In genomic region chr17:3524024-3524423, GRCh38 we compare ENCODE assay signal across 24 cellular contexts. TPM values are rescaled to one million over a fixed set of nuclear protein-coding genes. Genes with fewer than 3 reads are reported as not detected.
DNase-seq lines count a peak whose midpoint lies in the region; ATAC-seq, FAIRE-seq and TF ChIP-seq lines count a peak whose summit lies in the region.
"Had no signal": no experiment of that assay in that cellular context is flagged by ENCODE, and none has a peak within 500 bp of the region (broad histone marks: within the 10 kb centered on the region; RNA-seq: fewer than 3 reads in every experiment).

No MANE protein-coding gene starts in this region.

- 88% methylated on average over 11 of the region's 13 CpGs; no CpG with 5 or more reads in 1 of the 2 experiments for WGBS in IMR-90 (ENCODE audit: extremely low coverage in 2 of 2, insufficient read length in 1 of 2), 2 experiments
- 96% methylated on average over 13 of the region's 13 CpGs; no CpG with 5 or more reads in 1 of the 2 experiments for WGBS in H1 (ENCODE audit: extremely low coverage in 1 of 2, insufficient coverage in 1 of 2, insufficient read length in 1 of 2, insufficient replicate concordance in 2 of 2, low coverage in 1 of 2, low lambda C conversion rate in 2 of 2, missing lambda C conversion rate in 1 of 2), 2 experiments

- H3K9me3 ChIP-seq in IMR-90 (ENCODE audit: control insufficient read depth, insufficient read depth, low read length): peaks cover 1% of the 10 kb centered on the region; the same call in 1 of the 2 replicates
- H3K9me3 ChIP-seq in H1 (ENCODE audit: insufficient read depth in 2 of 2, low read depth in 1 of 2, low read length in 1 of 2): no peaks in the 10 kb centered on the region
- no peaks in the 10 kb centered on the region for H3K9me3 ChIP-seq in osteoblast (ENCODE audit: low read depth, low read length)
- H3K9me3 ChIP-seq: BLaER1 had no signal

- no peak for TF ChIP-seq EP300 in H1 (IDR thresholded peaks at IDR 0.05; ENCODE audit: borderline replicate concordance in 1 of 2, low read depth in 2 of 2, low read length in 2 of 2)

- H3K4me3 ChIP-seq in IMR-90 (ENCODE audit: insufficient read depth, low read depth, low read length): no peak overlapping the region
- H3K4me3 ChIP-seq in H1 (ENCODE audit: extremely low read depth in 1 of 4, insufficient read depth in 2 of 4, low read depth in 3 of 4, low read length in 4 of 4): no peak overlapping the region
- H3K4me3 ChIP-seq in osteoblast (ENCODE audit: insufficient read depth, low read length): no peak overlapping the region
- H3K4me3 ChIP-seq: BLaER1 had no signal

- no peak overlapping the region for H3K56ac ChIP-seq in IMR-90 (ENCODE audit: extremely low read depth, insufficient read depth, low read length)
- H3K56ac ChIP-seq in H1 (replicated peaks; ENCODE audit: insufficient read length, low read depth, low read length): no peak overlapping the region

- FAIRE-seq in H1 (lab: Jason Lieb, UNC): no peak
- FAIRE-seq: G401.6, GM12891, GM18507, HepG2 had no signal

- no peaks in the 10 kb centered on the region for H3K9me1 ChIP-seq in IMR-90 (ENCODE audit: insufficient read depth, low read length)

- TF ChIP-seq POLR2A in IMR-90 (IDR thresholded peaks at IDR 0.05; ENCODE audit: low read depth, low read length) (no peak), H1 (IDR thresholded peaks at IDR 0.05; ENCODE audit: control extremely low read depth in 1 of 2, low read depth in 2 of 2, low read length in 2 of 2) (no peak)

- H3K79me2 ChIP-seq in H1 (ENCODE audit: control insufficient read depth in 1 of 2, insufficient read depth in 2 of 2, low read length in 2 of 2) (no peaks in the 10 kb centered on the region), osteoblast (ENCODE audit: insufficient read depth, low read length) (no peaks in the 10 kb centered on the region)

- H3K23ac ChIP-seq in IMR-90 (ENCODE audit: low read depth, low read length) (no peak overlapping the region), H1 (ENCODE audit: insufficient read length) (no peak overlapping the region)

- H4K91ac ChIP-seq in IMR-90 (ENCODE audit: insufficient read depth, low read depth, low read length): no peak overlapping the region
- H4K91ac ChIP-seq in H1 (replicated peaks; ENCODE audit: insufficient read length, low read length): no peak overlapping the region

- no peaks in the 10 kb centered on the region for H3K27me3 ChIP-seq in IMR-90 (ENCODE audit: control insufficient read depth, insufficient read depth, low read length)
- H3K27me3 ChIP-seq in H1 (replicated peaks in 1 of 4; ENCODE audit: control insufficient read depth in 3 of 4, extremely low read depth in 1 of 4, insufficient read depth in 3 of 4, low read length in 3 of 4): no peaks in the 10 kb centered on the region
- H3K27me3 ChIP-seq in osteoblast (ENCODE audit: insufficient read depth, low read length): no peaks in the 10 kb centered on the region
- H3K27me3 ChIP-seq: BLaER1 had no signal

- CTCF ChIA-PET in IMR-90 (lab: Yijun Ruan, JAX) (no interaction called here), H1 (lab: Charles Lee; ENCODE audit: partially characterized antibody) (no interaction called here)

- TF ChIP-seq RAD21 in IMR-90 (IDR thresholded peaks at IDR 0.05; ENCODE audit: low read length) (no peak), H1 (IDR thresholded peaks at IDR 0.05 in 1 of 2, conservative IDR thresholded peaks at IDR 0.05 in 1 of 2; ENCODE audit: low read depth in 2 of 2, low read length in 2 of 2) (no peak)

- peak overlapping the region; percentile 27; the same call in 1 of the 2 replicates for H2BK12ac ChIP-seq in H1 (ENCODE audit: low read depth, low read length)

- H4K5ac ChIP-seq in IMR-90 (ENCODE audit: low read depth, low read length) (no peak overlapping the region), H1 (ENCODE audit: insufficient read length, low read depth, low read length) (no peak overlapping the region)

- H3K4me1 ChIP-seq in IMR-90 (ENCODE audit: control insufficient read depth, insufficient read depth, low read length) (no peaks in the 10 kb centered on the region), H1 (replicated peaks in 1 of 4; ENCODE audit: control insufficient read depth in 3 of 4, insufficient read depth in 4 of 4, low read length in 3 of 4) (peaks cover 0 to 3% (median 0%) of the 10 kb centered on the region in 4 experiments; a peak in 2 of 7 replicates), osteoblast (ENCODE audit: insufficient read depth, low read length) (no peaks in the 10 kb centered on the region)
- H3K4me1 ChIP-seq: BLaER1 had no signal

- BruUV-seq in IMR-90 (replicated peaks; lab: Mats Ljungman, UMichigan): no TSS peak

- dilution Hi-C loops in IMR-90 (cut with HindIII; ENCODE audit: low sequenced_read_pairs, unreplicated experiment): no loop called here

- intact Hi-C loops in IMR-90 (cut with micrococcal nuclease): no loop called here

- H3K27ac ChIP-seq in IMR-90 (ENCODE audit: insufficient read depth, low read length) (no peak overlapping the region), H1 (ENCODE audit: low read depth, low read length) (no peak overlapping the region), osteoblast (ENCODE audit: low read depth, low read length) (no peak overlapping the region), substantia nigra (ENCODE audit: low read depth, low read length, poor library complexity, severe bottlenecking) (peak overlapping the region; percentile 6)
- H3K27ac ChIP-seq: BLaER1 had no signal

- POLR2A ChIA-PET in IMR-90 (lab: Charles Lee; ENCODE audit: unreplicated experiment): no interaction called here
- POLR2A ChIA-PET in H1 (lab: Charles Lee; ENCODE audit: partially characterized antibody): no interaction called here

- in situ Hi-C loops in IMR-90 (cut with MboI; ENCODE audit: low sequenced_read_pairs): no loop called here

- H3K23me2 ChIP-seq in H1 (ENCODE audit: low read depth, low read length): peaks cover 12% of the 10 kb centered on the region; the same call in 1 of the 2 replicates

- H3K18ac ChIP-seq in IMR-90 (ENCODE audit: low read depth, low read length) (no peak overlapping the region), H1 (ENCODE audit: extremely low read depth, low read length) (no peak overlapping the region)

- H3K36me3 ChIP-seq in IMR-90 (ENCODE audit: control insufficient read depth, insufficient read depth, low read length) (no peaks in the 10 kb centered on the region), H1 (ENCODE audit: control insufficient read depth in 2 of 4, insufficient read depth in 4 of 4, low read length in 3 of 4) (no peaks in the 10 kb centered on the region), osteoblast (ENCODE audit: insufficient read depth, low read length) (no peaks in the 10 kb centered on the region)
- H3K36me3 ChIP-seq: BLaER1 had no signal

- ATAC-seq in IMR-90 (ENCODE audit: low read depth) (no peak), GM21529 (IDR thresholded peaks at IDR 0.05; ENCODE audit: unreplicated experiment) (no peak)
- ATAC-seq: CD8-positive, alpha-beta T cell; HepG2 had no signal

- H3K9ac ChIP-seq in IMR-90 (ENCODE audit: low read depth, low read length) (no peak overlapping the region), H1 (replicated peaks in 1 of 4; ENCODE audit: extremely low read depth in 1 of 4, low read depth in 3 of 4, low read length in 3 of 4) (no peak overlapping the region)
- H3K9ac ChIP-seq: BLaER1 had no signal

- H4K8ac ChIP-seq in IMR-90 (ENCODE audit: low read depth in 2 of 2, low read length in 2 of 2) (no peak overlapping the region), H1 (ENCODE audit: extremely low read depth, insufficient read depth, low read length) (no peak overlapping the region; the same call in 1 of the 2 replicates)

- H2AFZ ChIP-seq in IMR-90 (replicated peaks; ENCODE audit: low read length, poor library complexity): no peak overlapping the region
- no peak overlapping the region for H2AFZ ChIP-seq in H1 (ENCODE audit: low read length)
- H2AFZ ChIP-seq in osteoblast (ENCODE audit: low read length): no peak overlapping the region

- no peak overlapping the region for H2BK120ac ChIP-seq in IMR-90 (ENCODE audit: low read depth, low read length)
- H2BK120ac ChIP-seq in H1 (replicated peaks; ENCODE audit: low read depth, low read length): no peak overlapping the region

- no peak for TF ChIP-seq CTCF in IMR-90 (conservative IDR thresholded peaks at IDR 0.05; ENCODE audit: low read depth, low read length)
- no peak for TF ChIP-seq CTCF in H1 (IDR thresholded peaks at IDR 0.05; ENCODE audit: control extremely low read depth in 1 of 3, insufficient read depth in 1 of 3, low read depth in 1 of 3, low read length in 3 of 3)
- TF ChIP-seq CTCF in osteoblast (IDR thresholded peaks at IDR 0.05; ENCODE audit: extremely low read depth, low read depth, low read length): no peak

- DNase-seq in IMR-90: no peak
- DNase-seq in H1 (ENCODE audit: low read depth in 1 of 2, low spot score in 2 of 2): no peak
- peak; percentile 68 for DNase-seq in osteoblast (ENCODE audit: insufficient read length, low spot score, missing footprints)
- no peak for DNase-seq in substantia nigra (lab: John Stamatoyannopoulos, UW)
- DNase-seq in NCI-H526 (lab: John Stamatoyannopoulos, UW): no peak
- DNase-seq in CD1c-positive myeloid dendritic cell (ENCODE audit: extremely low spot score): no peak
- DNase-seq in NCI-H1436 (lab: John Stamatoyannopoulos, UW): no peak
- DNase-seq: 8988T; CD8-positive, alpha-beta T cell; COR-L47; DMS 273 treated with DMSO at 0.1 percent for 48 hours; DMS53; DND-41; GOT3; H9 had no signal

- H2BK5ac ChIP-seq in IMR-90 (ENCODE audit: low read depth, low read length, poor library complexity, severe bottlenecking) (no peak overlapping the region), H1 (ENCODE audit: low read depth, low read length) (no peak overlapping the region)

- H2AK5ac ChIP-seq in IMR-90 (ENCODE audit: low read depth, low read length): no peak overlapping the region
- H2AK5ac ChIP-seq in H1 (ENCODE audit: low read depth, low read length): no peak overlapping the region

- H2AK9ac ChIP-seq in IMR-90 (replicated peaks; ENCODE audit: low read depth, low read length, poor library complexity): peak overlapping the region; percentile 65

- no peaks in the 10 kb centered on the region for H3K79me1 ChIP-seq in IMR-90 (ENCODE audit: low read depth in 1 of 2, low read length in 2 of 2)
- no peaks in the 10 kb centered on the region for H3K79me1 ChIP-seq in H1 (ENCODE audit: low read depth, low read length)

- H4K20me1 ChIP-seq in IMR-90 (ENCODE audit: insufficient read depth, low read length) (no peaks in the 10 kb centered on the region), H1 (replicated peaks in 1 of 2; ENCODE audit: control insufficient read depth in 1 of 2, insufficient read depth in 2 of 2, low read length in 2 of 2) (peaks cover 0 to 1% of the 10 kb centered on the region in 2 experiments), osteoblast (ENCODE audit: insufficient read depth, low read length) (no peaks in the 10 kb centered on the region)
- H4K20me1 ChIP-seq: BLaER1 had no signal

- no peak overlapping the region for H3K14ac ChIP-seq in IMR-90 (replicated peaks; ENCODE audit: low read depth, low read length)
- no peak overlapping the region for H3K14ac ChIP-seq in H1 (ENCODE audit: insufficient read length)

- H3K4me2 ChIP-seq in IMR-90 (ENCODE audit: low read depth, low read length): no peak overlapping the region
- H3K4me2 ChIP-seq in H1 (ENCODE audit: insufficient read depth in 1 of 2, low read depth in 2 of 2, low read length in 2 of 2): no peak overlapping the region
- no peak overlapping the region for H3K4me2 ChIP-seq in osteoblast (ENCODE audit: insufficient read depth, low read length)
- H3K4me2 ChIP-seq: BLaER1 had no signal

- H2BK15ac ChIP-seq in IMR-90 (ENCODE audit: low read depth, low read length): no peak overlapping the region
- H2BK15ac ChIP-seq in H1 (ENCODE audit: low read length): peak overlapping the region; percentile 32; the same call in 1 of the 2 replicates

- H3K4ac ChIP-seq in IMR-90 (ENCODE audit: low read depth, low read length) (no peak overlapping the region), H1 (replicated peaks; ENCODE audit: insufficient read length, low read depth, low read length) (no peak overlapping the region)

- H2BK20ac ChIP-seq in IMR-90 (ENCODE audit: low read depth, low read length): no peak overlapping the region
- H2BK20ac ChIP-seq in H1 (ENCODE audit: low read length): no peak overlapping the region

RNA-seq across cellular contexts. Expression of gene TRPV3, which starts 33.6 kb away (rescaled TPM):
- total RNA-seq in IMR-90 (2012; rRNA removed): under 0.01 and 0.18 TPM in 2 replicates
- 0.10 and 0.26 TPM in 2 replicates for polyA plus RNA-seq in IMR-90 (2012; rRNA removed)
- polyA plus RNA-seq in IMR-90 (2012; cell fraction: cytosol; rRNA removed): 0.03 and 0.14 TPM in 2 replicates
- polyA plus RNA-seq in IMR-90 (2012; cell fraction: nucleus; rRNA removed; ENCODE audit: low replicate concordance): 0.59 and 1.5 TPM in 2 replicates
- total RNA-seq in H1 (2021; fragmentation: NEBNext Ultra II Directional; extraction: Animal tissue kit (Norgen Biotek cat#: 25700)): 0.40 and 0.56 TPM in 2 replicates
- 1.0 and 1.1 TPM in 2 replicates for polyA plus RNA-seq in H1 (2011; rRNA removed)
- polyA plus RNA-seq in H1 (2011; cell fraction: cytosol; rRNA removed): 1.6 TPM
- 3.0 TPM for polyA plus RNA-seq in H1 (2011; cell fraction: nucleus; rRNA removed)
- 0.55 to 0.91 TPM (median 0.73 TPM) in 4 replicates for polyA plus RNA-seq in H1 (2012, experiment 1 of 2)
- polyA plus RNA-seq in H1 (2012, experiment 2 of 2): 0.12 TPM
- 0.36 TPM for polyA plus RNA-seq in H1 (2013, experiment 1 of 2)
- 0.28 TPM for polyA plus RNA-seq in H1 (2013, experiment 2 of 2)
- 1.9 and 5.2 TPM in 2 replicates for polyA minus RNA-seq in H1 (2011; rRNA and poly(A)+ RNA removed)
- polyA minus RNA-seq in H1 (2011; cell fraction: cytosol; rRNA and poly(A)+ RNA removed): 1.3 TPM
- 1.9 TPM for polyA minus RNA-seq in H1 (2011; cell fraction: nucleus; rRNA and poly(A)+ RNA removed)
- total RNA-seq in osteoblast: 0.29 and 0.36 TPM in 2 replicates
- polyA plus RNA-seq: CD14-positive monocyte had no signal

RNA-seq across cellular contexts. Expression of gene ASPA, which starts 48.2 kb away (rescaled TPM):
- total RNA-seq in IMR-90 (2012; rRNA removed): not detected in 2 replicates
- polyA plus RNA-seq in IMR-90 (2012; rRNA removed): 0.02 TPM in 1 of 2 replicates, not detected in the other
- polyA plus RNA-seq in IMR-90 (2012; cell fraction: cytosol; rRNA removed): not detected in 2 replicates
- 0.07 TPM in 1 of 2 replicates, not detected in the other for polyA plus RNA-seq in IMR-90 (2012; cell fraction: nucleus; rRNA removed; ENCODE audit: low replicate concordance)
- not detected in 2 replicates for total RNA-seq in H1 (2021; fragmentation: NEBNext Ultra II Directional; extraction: Animal tissue kit (Norgen Biotek cat#: 25700))
- 0.03 TPM in 1 of 2 replicates, not detected in the other for polyA plus RNA-seq in H1 (2011; rRNA removed)
- 0.01 TPM for polyA plus RNA-seq in H1 (2011; cell fraction: cytosol; rRNA removed)
- 0.04 TPM for polyA plus RNA-seq in H1 (2011; cell fraction: nucleus; rRNA removed)
- polyA plus RNA-seq in H1 (2012, experiment 1 of 2): not detected in 4 replicates
- polyA plus RNA-seq in H1 (2012, experiment 2 of 2): not detected
- polyA plus RNA-seq in H1 (2013, experiment 1 of 2): 0.08 TPM
- polyA plus RNA-seq in H1 (2013, experiment 2 of 2): 0.04 TPM
- not detected in 2 replicates for polyA minus RNA-seq in H1 (2011; rRNA and poly(A)+ RNA removed)
- polyA minus RNA-seq in H1 (2011; cell fraction: cytosol; rRNA and poly(A)+ RNA removed): not detected
- polyA minus RNA-seq in H1 (2011; cell fraction: nucleus; rRNA and poly(A)+ RNA removed): not detected
- total RNA-seq in osteoblast: 0.36 and 0.59 TPM in 2 replicates
- total RNA-seq: A673; CD8-positive, alpha-beta T cell; H9; HepG2 had no signal
- polyA plus RNA-seq: CD14-positive monocyte, HepG2 had no signal

RNA-seq across cellular contexts. Expression of gene SPATA22, which starts 52.4 kb away (rescaled TPM):
- total RNA-seq in IMR-90 (2012; rRNA removed): 0.18 and 0.28 TPM in 2 replicates
- polyA plus RNA-seq in IMR-90 (2012; rRNA removed): 0.23 and 0.29 TPM in 2 replicates
- polyA plus RNA-seq in IMR-90 (2012; cell fraction: cytosol; rRNA removed): 0.03 and 0.07 TPM in 2 replicates
- polyA plus RNA-seq in IMR-90 (2012; cell fraction: nucleus; rRNA removed; ENCODE audit: low replicate concordance): 0.24 TPM in 1 of 2 replicates, not detected in the other
- not detected in 2 replicates for total RNA-seq in H1 (2021; fragmentation: NEBNext Ultra II Directional; extraction: Animal tissue kit (Norgen Biotek cat#: 25700))
- polyA plus RNA-seq in H1 (2011; rRNA removed): 0.06 TPM in 1 of 2 replicates, not detected in the other
- not detected for polyA plus RNA-seq in H1 (2011; cell fraction: cytosol; rRNA removed)
- polyA plus RNA-seq in H1 (2011; cell fraction: nucleus; rRNA removed): not detected
- polyA plus RNA-seq in H1 (2012, experiment 1 of 2): not detected in 4 replicates
- not detected for polyA plus RNA-seq in H1 (2012, experiment 2 of 2)
- polyA plus RNA-seq in H1 (2013, experiment 1 of 2): 0.04 TPM
- polyA plus RNA-seq in H1 (2013, experiment 2 of 2): 0.07 TPM
- polyA minus RNA-seq in H1 (2011; rRNA and poly(A)+ RNA removed): not detected in 2 replicates
- not detected for polyA minus RNA-seq in H1 (2011; cell fraction: cytosol; rRNA and poly(A)+ RNA removed)
- not detected for polyA minus RNA-seq in H1 (2011; cell fraction: nucleus; rRNA and poly(A)+ RNA removed)
- 0.29 and 2.2 TPM in 2 replicates for total RNA-seq in osteoblast
- total RNA-seq: A673; CD8-positive, alpha-beta T cell; H9; HepG2 had no signal
- polyA plus RNA-seq: AG04450, CD14-positive monocyte, HepG2 had no signal
